ENCODE assay signal across 9 cellular contexts in the genomic region with DNA sequence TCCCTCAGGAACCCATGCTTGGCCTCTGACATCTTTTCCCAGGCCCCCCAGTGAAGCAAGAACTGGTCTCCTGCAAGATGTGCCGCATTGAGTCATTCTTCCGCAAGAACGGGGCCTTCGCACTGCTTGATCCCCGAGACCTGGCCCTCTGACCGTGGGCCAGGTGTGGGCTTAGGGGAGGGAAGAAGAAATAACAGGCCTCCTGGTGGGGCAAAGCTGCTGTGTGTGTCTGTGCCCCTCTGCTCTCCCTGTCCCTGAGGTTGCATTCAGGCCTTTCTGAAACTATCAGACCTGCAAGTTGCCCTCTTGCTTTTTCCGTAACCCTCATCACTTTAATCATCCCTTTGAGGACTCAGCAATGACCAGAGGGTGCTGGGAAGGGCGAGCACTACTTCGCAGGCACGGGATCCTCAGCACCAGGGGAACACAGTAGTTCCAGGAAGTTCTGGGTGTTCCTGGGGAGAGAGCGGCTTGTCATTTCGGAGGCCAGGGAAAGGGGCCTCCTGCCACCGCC. TPM values are rescaled to one million over a fixed set of nuclear protein-coding genes. Genes with fewer than 3 reads are reported as not detected.
DNase-seq lines count a peak whose midpoint lies in the region; ATAC-seq and TF ChIP-seq lines count a peak whose summit lies in the region.
"Had no signal": no experiment of that assay in that cellular context is flagged by ENCODE, and none has a peak within 500 bp of the region (broad histone marks: within the 10 kb centered on the region; RNA-seq: fewer than 3 reads in every experiment).

No MANE protein-coding gene starts in this region.

- no peaks in the 10 kb centered on the region for H3K79me2 ChIP-seq in trophoblast cell (ENCODE audit: control insufficient read depth, insufficient read depth, low read length, poor library complexity)

- H2BK5ac ChIP-seq in trophoblast cell (ENCODE audit: low read depth, low read length, poor library complexity), result no peak overlapping the region

- H3K4me3 Mint-ChIP-seq in glutamatergic neuron (ENCODE audit: unreplicated experiment), result peak overlapping the region; percentile 73

- ATAC-seq in SK-N-SH treated with all-trans-retinoic acid at 6 μM for 48 hours, result peak; percentile 5
- ATAC-seq in HG02798 (IDR thresholded peaks at IDR 0.05; ENCODE audit: poor library complexity, unreplicated experiment), result no peak

- H4K8ac ChIP-seq in trophoblast cell (ENCODE audit: low read depth, low read length), result no peak overlapping the region

- peaks cover 13% of the 10 kb centered on the region for H3K27me3 Mint-ChIP-seq in glutamatergic neuron (ENCODE audit: unreplicated experiment)

- DNase-seq in glutamatergic neuron (no peak), trophoblast cell (no peak), DMS79 (lab: John Stamatoyannopoulos, UW) (no peak), AG08396 (ENCODE audit: low spot score) (no peak), NCI-H2227 (lab: John Stamatoyannopoulos, UW; ENCODE audit: unreplicated experiment) (no peak)

- TF ChIP-seq CTCF in glutamatergic neuron (IDR thresholded peaks at IDR 0.05; ENCODE audit: partially characterized antibody, unreplicated experiment), result no peak

- no peak overlapping the region for H3K27ac Mint-ChIP-seq in glutamatergic neuron (ENCODE audit: unreplicated experiment)

- H2BK12ac ChIP-seq in trophoblast cell (ENCODE audit: low read length), result no peak overlapping the region

- H3K4me3 ChIP-seq in trophoblast cell (ENCODE audit: low read depth, low read length), result peak overlapping the region; percentile 66

- no peak overlapping the region for H2AK5ac ChIP-seq in trophoblast cell (ENCODE audit: low read length)

- no peak overlapping the region for H2AFZ ChIP-seq in trophoblast cell (ENCODE audit: insufficient read depth, low read length, poor library complexity)

- H3K4me1 ChIP-seq in ES-I3 (ENCODE audit: insufficient read depth, low read length) (peaks cover 3% of the 10 kb centered on the region; the same call in 1 of the 2 replicates), trophoblast cell (ENCODE audit: control insufficient read depth in 1 of 2, insufficient read depth in 2 of 2, low read length in 2 of 2) (peaks cover 23 to 33% of the 10 kb centered on the region in 2 experiments)

- peak overlapping the region; percentile 96 for H3K4me2 ChIP-seq in trophoblast cell (ENCODE audit: low read length)

- H4K12ac ChIP-seq in trophoblast cell (ENCODE audit: low read depth, low read length), result no peak overlapping the region

- no CpG with 5 or more reads among the region's 13 CpGs for WGBS in trophoblast cell (ENCODE audit: extremely low coverage, insufficient coverage, insufficient read length)

- no peak overlapping the region for H3K27ac ChIP-seq in trophoblast cell (ENCODE audit: low read depth, low read length)

- no peak overlapping the region for H3K4ac ChIP-seq in trophoblast cell (ENCODE audit: low read depth, low read length)

- H3K36me3 ChIP-seq in ES-I3 (ENCODE audit: insufficient read depth, low read length), result no peaks in the 10 kb centered on the region
- H3K36me3 ChIP-seq in trophoblast cell (ENCODE audit: control insufficient read depth in 1 of 2, insufficient read depth in 2 of 2, low read length in 2 of 2), result peaks cover 16 to 18% of the 10 kb centered on the region in 2 experiments

- no peak overlapping the region for H3K23ac ChIP-seq in trophoblast cell (ENCODE audit: low read length)

- peaks cover 10% of the 10 kb centered on the region for H3K4me1 Mint-ChIP-seq in glutamatergic neuron (ENCODE audit: low read depth, unreplicated experiment)

- no peak overlapping the region for H4K91ac ChIP-seq in trophoblast cell (ENCODE audit: low read depth, low read length)

- peaks cover 27% of the 10 kb centered on the region for H3K27me3 ChIP-seq in trophoblast cell (ENCODE audit: insufficient read depth, low read length)

- no peak overlapping the region for H3K18ac ChIP-seq in trophoblast cell (ENCODE audit: low read length)

- peaks cover 13% of the 10 kb centered on the region for H3K79me1 ChIP-seq in trophoblast cell (ENCODE audit: low read length)

- H3K9me3 ChIP-seq in ES-I3 (ENCODE audit: control insufficient read depth, insufficient read depth, low read length), result no peaks in the 10 kb centered on the region
- H3K9me3 ChIP-seq in trophoblast cell (ENCODE audit: insufficient read depth, low read depth, low read length), result no peaks in the 10 kb centered on the region

- H3K9me3 Mint-ChIP-seq in glutamatergic neuron (ENCODE audit: unreplicated experiment), result peaks cover 8% of the 10 kb centered on the region

- H3K9ac ChIP-seq in ES-I3 (ENCODE audit: low read depth, low read length) (peak overlapping the region; percentile 69), trophoblast cell (ENCODE audit: low read length) (no peak overlapping the region)

- H3K36me3 Mint-ChIP-seq in glutamatergic neuron (ENCODE audit: unreplicated experiment), result no peaks in the 10 kb centered on the region

- no peak overlapping the region for H3K14ac ChIP-seq in trophoblast cell (ENCODE audit: low read length)

- H2BK120ac ChIP-seq in trophoblast cell (ENCODE audit: insufficient read depth, low read length, poor library complexity), result no peak overlapping the region

TF ChIP-seq in SK-N-SH treated with all-trans-retinoic acid at 6 μM for 48 hours, 23 proteins besides CTCF, POLR2A, EP300 and RAD21:
- TF ChIP-seq, protein P1, sequence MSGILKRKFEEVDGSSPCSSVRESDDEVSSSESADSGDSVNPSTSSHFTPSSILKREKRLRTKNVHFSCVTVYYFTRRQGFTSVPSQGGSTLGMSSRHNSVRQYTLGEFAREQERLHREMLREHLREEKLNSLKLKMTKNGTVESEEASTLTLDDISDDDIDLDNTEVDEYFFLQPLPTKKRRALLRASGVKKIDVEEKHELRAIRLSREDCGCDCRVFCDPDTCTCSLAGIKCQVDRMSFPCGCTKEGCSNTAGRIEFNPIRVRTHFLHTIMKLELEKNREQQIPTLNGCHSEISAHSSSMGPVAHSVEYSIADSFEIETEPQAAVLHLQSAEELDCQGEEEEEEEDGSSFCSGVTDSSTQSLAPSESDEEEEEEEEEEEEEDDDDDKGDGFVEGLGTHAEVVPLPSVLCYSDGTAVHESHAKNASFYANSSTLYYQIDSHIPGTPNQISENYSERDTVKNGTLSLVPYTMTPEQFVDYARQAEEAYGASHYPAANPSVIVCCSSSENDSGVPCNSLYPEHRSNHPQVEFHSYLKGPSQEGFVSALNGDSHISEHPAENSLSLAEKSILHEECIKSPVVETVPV (CRISPR knock-in tag; IDR thresholded peaks at IDR 0.05), result no peak
- TF ChIP-seq, protein P2, sequence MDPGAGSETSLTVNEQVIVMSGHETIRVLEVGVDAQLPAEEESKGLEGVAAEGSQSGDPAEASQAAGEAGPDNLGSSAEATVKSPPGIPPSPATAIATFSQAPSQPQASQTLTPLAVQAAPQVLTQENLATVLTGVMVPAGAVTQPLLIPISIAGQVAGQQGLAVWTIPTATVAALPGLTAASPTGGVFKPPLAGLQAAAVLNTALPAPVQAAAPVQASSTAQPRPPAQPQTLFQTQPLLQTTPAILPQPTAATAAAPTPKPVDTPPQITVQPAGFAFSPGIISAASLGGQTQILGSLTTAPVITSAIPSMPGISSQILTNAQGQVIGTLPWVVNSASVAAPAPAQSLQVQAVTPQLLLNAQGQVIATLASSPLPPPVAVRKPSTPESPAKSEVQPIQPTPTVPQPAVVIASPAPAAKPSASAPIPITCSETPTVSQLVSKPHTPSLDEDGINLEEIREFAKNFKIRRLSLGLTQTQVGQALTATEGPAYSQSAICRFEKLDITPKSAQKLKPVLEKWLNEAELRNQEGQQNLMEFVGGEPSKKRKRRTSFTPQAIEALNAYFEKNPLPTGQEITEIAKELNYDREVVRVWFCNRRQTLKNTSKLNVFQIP (CRISPR knock-in tag; IDR thresholded peaks at IDR 0.05; ENCODE audit: borderline replicate concordance, low read depth), result no peak
- TF ChIP-seq ZNF8 (CRISPR knock-in tag; IDR thresholded peaks at IDR 0.05) (no peak), SNAI2 (CRISPR knock-in tag; IDR thresholded peaks at IDR 0.05) (no peak), PPARA (CRISPR knock-in tag; IDR thresholded peaks at IDR 0.05; ENCODE audit: borderline replicate concordance) (no peak), CSDC2 (CRISPR knock-in tag; IDR thresholded peaks at IDR 0.05) (no peak)

RNA-seq across cellular contexts. Expression of a gene that starts 6.0 kb away (rescaled TPM):
- total RNA-seq in glutamatergic neuron (ENCODE audit: unreplicated experiment), result 133 TPM
- polyA plus RNA-seq in trophoblast cell (2013), result 282 and 295 TPM in 2 replicates

RNA-seq across cellular contexts. Expression of a gene that starts 38.5 kb away (rescaled TPM):
- 241 TPM for total RNA-seq in glutamatergic neuron (ENCODE audit: unreplicated experiment)
- 81.4 and 85.6 TPM in 2 replicates for polyA plus RNA-seq in trophoblast cell (2013)

RNA-seq across cellular contexts. Expression of a gene that starts 41.8 kb away (rescaled TPM):
- 2.2 TPM for total RNA-seq in glutamatergic neuron (ENCODE audit: unreplicated experiment)
- 0.41 and 0.42 TPM in 2 replicates for polyA plus RNA-seq in trophoblast cell (2013)
- total RNA-seq: LHCN-M2 had no signal
